Comparison of ENCODE assay signal across 20 cellular contexts in the genomic region with DNA sequence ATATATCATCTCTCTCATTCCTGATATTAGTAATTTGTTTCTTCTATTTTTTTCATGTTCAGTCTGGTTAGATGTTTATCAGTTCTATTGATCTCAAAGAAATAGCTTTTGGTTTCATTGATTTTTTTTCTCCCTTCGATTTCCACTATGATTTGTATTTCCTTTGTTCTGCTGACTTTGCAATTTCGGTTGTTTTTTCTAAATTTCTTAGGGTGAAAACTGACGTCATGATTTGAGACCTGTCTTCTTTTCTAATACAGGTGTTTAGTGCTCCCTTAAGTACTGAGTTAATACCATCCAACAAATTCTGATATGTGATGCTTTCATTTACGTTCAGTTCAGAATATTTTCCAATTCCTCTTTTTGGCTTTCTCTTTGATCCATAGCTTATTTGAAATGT. TPM values are rescaled to one million over a fixed set of nuclear protein-coding genes. Genes with fewer than 3 reads are reported as not detected.
A peak's percentile ranks its signal among the peaks of the same experiment; 100 is the strongest.
DNase-seq lines count a peak whose midpoint lies in the region; ATAC-seq and TF ChIP-seq lines count a peak whose summit lies in the region.
"Had no signal": no experiment of that assay in that cellular context is flagged by ENCODE, and none has a peak within 500 bp of the region (broad histone marks: within the 10 kb centered on the region; RNA-seq: fewer than 3 reads in every experiment).

No MANE protein-coding gene starts in this region.

- ATAC-seq in activated naive CD8-positive, alpha-beta T cell treated with anti-CD3 and anti-CD28 coated beads, Interleukin-2, amount 50 U/mL, for 24 hours = no peak
- ATAC-seq in naive B cell (ENCODE audit: low read depth in 2 of 2) = no peak
- ATAC-seq in GM18502 (IDR thresholded peaks at IDR 0.05; ENCODE audit: poor library complexity, unreplicated experiment) = no peak
- ATAC-seq: PC-3 had no signal

- peak overlapping the region in 4 of 7 donors; percentile 8 to 33 (median 30) for H3K27ac Mint-ChIP-seq in CD4-positive, alpha-beta memory T cell
- peak overlapping the region; percentile 51 for H3K27ac Mint-ChIP-seq in activated naive CD8-positive, alpha-beta T cell treated with anti-CD3 and anti-CD28 coated beads, Interleukin-2, amount 50 U/mL, for 24 hours
- H3K27ac Mint-ChIP-seq in naive B cell = peak overlapping the region in 5 of 6 donors; percentile 50 to 97 (median 88)
- H3K27ac Mint-ChIP-seq in activated T-helper 1 cell treated with anti-CD3 and anti-CD28 coated beads, Interleukin-12 subunit alpha, Interleukin-12 subunit beta, Interleukin-2, Interleukin-4 antibody, amounts not matched to agents 30 ng/mL and 10 ng/mL and 1 ng/mL, durations not matched to agents 14 hours and 24 hours and 36 hours = no peak overlapping the region

- no peak overlapping the region for H3K4me2 ChIP-seq in Karpas-422 (ENCODE audit: low read depth, low read length, poor library complexity, severe bottlenecking)

- no peak for TF ChIP-seq CTCF in GM20000 (IDR thresholded peaks at IDR 0.05; ENCODE audit: extremely low read depth, missing control alignments)

- no peaks in the 10 kb centered on the region for H4K20me1 ChIP-seq in Karpas-422 (ENCODE audit: insufficient read depth, low read depth, low read length)

- H3K9ac ChIP-seq in Karpas-422 (ENCODE audit: low read length) = no peak overlapping the region

- H3K27me3 ChIP-seq in CD4-positive, alpha-beta memory T cell (ENCODE audit: insufficient read depth, low read length) = no peaks in the 10 kb centered on the region
- H3K27me3 ChIP-seq in Karpas-422 (ENCODE audit: low read length) = no peaks in the 10 kb centered on the region

- H3K4me1 ChIP-seq in CD4-positive, alpha-beta memory T cell (ENCODE audit: insufficient read depth, low read length) = peaks cover 33% of the 10 kb centered on the region
- peaks cover 72% of the 10 kb centered on the region for H3K4me1 ChIP-seq in Karpas-422 (ENCODE audit: low read length)

- CTCF ChIA-PET in CD4-positive, alpha-beta memory T cell (lab: Charles Lee; ENCODE audit: partially characterized antibody) = interaction anchor here (1.3 to 10.2 kb wide), 2 partner anchors 23 to 209 kb away, joined by 3 to 201 read pairs; no protein-coding TSS in a partner anchor

- intact Hi-C loops in CD4-positive, alpha-beta memory T cell (cut with micrococcal nuclease) = no loop called here
- intact Hi-C loops in activated T-helper 1 cell treated with anti-CD3 and anti-CD28 coated beads, Interleukin-12 subunit alpha, Interleukin-12 subunit beta, Interleukin-2, Interleukin-4 antibody, amounts not matched to agents 30 ng/mL and 10 ng/mL and 1 ng/mL, durations not matched to agents 14 hours and 24 hours and 36 hours (cut with micrococcal nuclease) = loop anchor here (5.0 kb wide), 1 partner anchor 570 kb away; no protein-coding TSS in a partner anchor

- no peaks in the 10 kb centered on the region for H3K9me2 ChIP-seq in Karpas-422 (replicated peaks; ENCODE audit: insufficient read depth, low read length)

- H2AFZ ChIP-seq in Karpas-422 (ENCODE audit: low read length) = no peak overlapping the region

- H3K4me3 Mint-ChIP-seq in CD4-positive, alpha-beta memory T cell = no peak overlapping the region
- H3K4me3 Mint-ChIP-seq in activated naive CD8-positive, alpha-beta T cell treated with anti-CD3 and anti-CD28 coated beads, Interleukin-2, amount 50 U/mL, for 24 hours = no peak overlapping the region
- peak overlapping the region in 6 of 8 donors; percentile 26 to 84 (median 48) for H3K4me3 Mint-ChIP-seq in naive B cell
- no peak overlapping the region for H3K4me3 Mint-ChIP-seq in activated T-helper 1 cell treated with anti-CD3 and anti-CD28 coated beads, Interleukin-12 subunit alpha, Interleukin-12 subunit beta, Interleukin-2, Interleukin-4 antibody, amounts not matched to agents 30 ng/mL and 10 ng/mL and 1 ng/mL, durations not matched to agents 14 hours and 24 hours and 36 hours

- POLR2A ChIA-PET in CD4-positive, alpha-beta memory T cell (lab: Charles Lee; ENCODE audit: partially characterized antibody) = interaction anchor here (2.0 kb wide), 1 partner anchor 25 kb away, joined by 7 read pairs; the partner anchor contains the start of gene STX7

- peak in 1 of 5 donors; percentile 8 for DNase-seq in CD4-positive, alpha-beta memory T cell
- DNase-seq in Karpas-422 (no peak), naive B cell (no peak), GM20000 (ENCODE audit: low spot score) (no peak), medulla oblongata (ENCODE audit: extremely low spot score) (no peak)
- DNase-seq in activated naive CD8-positive, alpha-beta T cell treated with anti-CD3 and anti-CD28 coated beads, Interleukin-2, amount 50 U/mL, for 24 hours = no peak
- no peak for DNase-seq in activated T-helper 1 cell treated with anti-CD3 and anti-CD28 coated beads, Interleukin-12 subunit alpha, Interleukin-12 subunit beta, Interleukin-2, Interleukin-4 antibody, amounts not matched to agents 30 ng/mL and 10 ng/mL and 1 ng/mL, durations not matched to agents 14 hours and 24 hours and 36 hours (ENCODE audit: low spot score)
- DNase-seq: COR-L47, DMS 273 treated with DMSO at 0.1 percent for 48 hours, GF-D8, GOT3, KBM-7, NCI-H1417 treated with DMSO at 0.1 percent for 48 hours, NCI-H187 treated with DMSO at 0.1 percent for 48 hours, NCI-H2227 treated with DMSO at 0.1 percent for 48 hours, NCI-H524, PC-3 had no signal

- peaks cover 3 to 4% of the 10 kb centered on the region in 2 donors for H3K36me3 Mint-ChIP-seq in CD4-positive, alpha-beta memory T cell
- H3K36me3 Mint-ChIP-seq in activated naive CD8-positive, alpha-beta T cell treated with anti-CD3 and anti-CD28 coated beads, Interleukin-2, amount 50 U/mL, for 24 hours (ENCODE audit: low read depth) = peaks cover 10% of the 10 kb centered on the region
- H3K36me3 Mint-ChIP-seq in naive B cell = peaks cover 7 to 35% of the 10 kb centered on the region in 2 donors
- no peaks in the 10 kb centered on the region for H3K36me3 Mint-ChIP-seq in activated T-helper 1 cell treated with anti-CD3 and anti-CD28 coated beads, Interleukin-12 subunit alpha, Interleukin-12 subunit beta, Interleukin-2, Interleukin-4 antibody, amounts not matched to agents 30 ng/mL and 10 ng/mL and 1 ng/mL, durations not matched to agents 14 hours and 24 hours and 36 hours (ENCODE audit: low read depth)

- H3K79me2 ChIP-seq in Karpas-422 (ENCODE audit: low read length) = peaks cover 95% of the 10 kb centered on the region

- H3K4me3 ChIP-seq in CD4-positive, alpha-beta memory T cell (ENCODE audit: low read length in 2 of 2) = no peak overlapping the region
- no peak overlapping the region for H3K4me3 ChIP-seq in Karpas-422 (ENCODE audit: low read length)

- no peaks in the 10 kb centered on the region for H3K27me3 Mint-ChIP-seq in CD4-positive, alpha-beta memory T cell
- no peaks in the 10 kb centered on the region for H3K27me3 Mint-ChIP-seq in activated naive CD8-positive, alpha-beta T cell treated with anti-CD3 and anti-CD28 coated beads, Interleukin-2, amount 50 U/mL, for 24 hours
- no peaks in the 10 kb centered on the region for H3K27me3 Mint-ChIP-seq in naive B cell
- no peaks in the 10 kb centered on the region for H3K27me3 Mint-ChIP-seq in activated T-helper 1 cell treated with anti-CD3 and anti-CD28 coated beads, Interleukin-12 subunit alpha, Interleukin-12 subunit beta, Interleukin-2, Interleukin-4 antibody, amounts not matched to agents 30 ng/mL and 10 ng/mL and 1 ng/mL, durations not matched to agents 14 hours and 24 hours and 36 hours (ENCODE audit: insufficient read depth)

- H3K36me3 ChIP-seq in CD4-positive, alpha-beta memory T cell (ENCODE audit: insufficient read depth, low read length) = no peaks in the 10 kb centered on the region
- H3K36me3 ChIP-seq in Karpas-422 (ENCODE audit: insufficient read depth, low read length) = peaks cover 41% of the 10 kb centered on the region

- H3K9me3 ChIP-seq in CD4-positive, alpha-beta memory T cell (ENCODE audit: control insufficient read depth in 1 of 2, low read length in 2 of 2) = no peaks in the 10 kb centered on the region
- peaks cover 3% of the 10 kb centered on the region for H3K9me3 ChIP-seq in Karpas-422 (ENCODE audit: low read length)

- H3K4me1 Mint-ChIP-seq in CD4-positive, alpha-beta memory T cell = peaks cover 13 to 25% (median 18%) of the 10 kb centered on the region in 4 donors
- peaks cover 14% of the 10 kb centered on the region for H3K4me1 Mint-ChIP-seq in activated naive CD8-positive, alpha-beta T cell treated with anti-CD3 and anti-CD28 coated beads, Interleukin-2, amount 50 U/mL, for 24 hours
- peaks cover 37 to 51% (median 41%) of the 10 kb centered on the region in 3 donors for H3K4me1 Mint-ChIP-seq in naive B cell
- H3K4me1 Mint-ChIP-seq in activated T-helper 1 cell treated with anti-CD3 and anti-CD28 coated beads, Interleukin-12 subunit alpha, Interleukin-12 subunit beta, Interleukin-2, Interleukin-4 antibody, amounts not matched to agents 30 ng/mL and 10 ng/mL and 1 ng/mL, durations not matched to agents 14 hours and 24 hours and 36 hours (ENCODE audit: low read depth) = peaks cover 6% of the 10 kb centered on the region

- H3K9me3 Mint-ChIP-seq in CD4-positive, alpha-beta memory T cell = no peaks in the 10 kb centered on the region
- H3K9me3 Mint-ChIP-seq in activated naive CD8-positive, alpha-beta T cell treated with anti-CD3 and anti-CD28 coated beads, Interleukin-2, amount 50 U/mL, for 24 hours = no peaks in the 10 kb centered on the region
- H3K9me3 Mint-ChIP-seq in naive B cell = peaks cover 0 to 4% (median 0%) of the 10 kb centered on the region in 7 donors
- no peaks in the 10 kb centered on the region for H3K9me3 Mint-ChIP-seq in activated T-helper 1 cell treated with anti-CD3 and anti-CD28 coated beads, Interleukin-12 subunit alpha, Interleukin-12 subunit beta, Interleukin-2, Interleukin-4 antibody, amounts not matched to agents 30 ng/mL and 10 ng/mL and 1 ng/mL, durations not matched to agents 14 hours and 24 hours and 36 hours

- H3K27ac ChIP-seq in CD4-positive, alpha-beta memory T cell (ENCODE audit: low read depth, low read length) = no peak overlapping the region
- peak overlapping the region; percentile 21; the same call in 1 of the 2 replicates for H3K27ac ChIP-seq in Karpas-422 (ENCODE audit: low read length)
- H3K27ac ChIP-seq: C4-2B had no signal

RNA-seq across cellular contexts. Expression of gene STX7, which starts 25.2 kb away (rescaled TPM):
- total RNA-seq in CD4-positive, alpha-beta memory T cell = 10 to 100 TPM; 22.7 TPM
- polyA plus RNA-seq in CD4-positive, alpha-beta memory T cell = 10 to 100 TPM in 1 of 2 donors, 1 to 10 TPM in 1; 8.2 to 14.9 TPM
- total RNA-seq in Karpas-422 (2014; rRNA removed; shearing (Covaris generic); ENCODE audit: low replicate concordance) = 38.5 and 39.7 TPM in 2 replicates
- polyA plus RNA-seq in naive B cell (ENCODE audit: low read depth in 6 of 6) = 100 to 1,000 TPM; 141 to 257 (median 207) TPM
- total RNA-seq in activated T-helper 1 cell treated with anti-CD3 and anti-CD28 coated beads, Interleukin-12 subunit alpha, Interleukin-12 subunit beta, Interleukin-2, Interleukin-4 antibody, amounts not matched to agents 30 ng/mL and 10 ng/mL and 1 ng/mL, durations not matched to agents 14 hours and 24 hours and 36 hours = 17.3 and 17.5 TPM in 2 replicates

RNA-seq across cellular contexts. Expression of gene TAAR9, which starts 50.3 kb away (rescaled TPM):
- total RNA-seq in CD4-positive, alpha-beta memory T cell = not detected
- polyA plus RNA-seq in CD4-positive, alpha-beta memory T cell = not detected
- total RNA-seq in Karpas-422 (2014; rRNA removed; shearing (Covaris generic); ENCODE audit: low replicate concordance) = not detected in 2 replicates
- not detected for polyA plus RNA-seq in naive B cell (ENCODE audit: low read depth in 6 of 6)
- not detected in 2 replicates for total RNA-seq in activated T-helper 1 cell treated with anti-CD3 and anti-CD28 coated beads, Interleukin-12 subunit alpha, Interleukin-12 subunit beta, Interleukin-2, Interleukin-4 antibody, amounts not matched to agents 30 ng/mL and 10 ng/mL and 1 ng/mL, durations not matched to agents 14 hours and 24 hours and 36 hours
- total RNA-seq: Daoy, PC-3 had no signal

Comparison
In these comparisons a context has a peak if more than half of its experiments do, and no peak if none do; other contexts are left out.
1. H3K4me3 Mint-ChIP-seq: peak in naive B cell (6 of 8); none in CD4-positive, alpha-beta memory T cell (0 of 8), activated naive CD8-positive, alpha-beta T cell treated with anti-CD3 and anti-CD28 coated beads, Interleukin-2, amount 50 U/mL, for 24 hours (single experiment) and activated T-helper 1 cell treated with anti-CD3 and anti-CD28 coated beads, Interleukin-12 subunit alpha, Interleukin-12 subunit beta, Interleukin-2, Interleukin-4 antibody, amounts not matched to agents 30 ng/mL and 10 ng/mL and 1 ng/mL, durations not matched to agents 14 hours and 24 hours and 36 hours (single experiment).